8 cellular contexts compared by ENCODE assay signal in genomic region chr22:31081963-31082605, GRCh38. TPM values are rescaled to one million over a fixed set of nuclear protein-coding genes. Genes with fewer than 3 reads are reported as not detected.
DNase-seq lines count a peak whose midpoint lies in the region; ATAC-seq and TF ChIP-seq lines count a peak whose summit lies in the region.

No MANE protein-coding gene starts in this region.

- no peaks in the 10 kb centered on the region for H3K9me3 ChIP-seq in thyroid gland

- no peaks in the 10 kb centered on the region for H3K9me3 Mint-ChIP-seq in activated naive CD4-positive, alpha-beta T cell treated with anti-CD3 and anti-CD28 coated beads, Interleukin-2, amount 50 U/mL, for 24 hours
- no peaks in the 10 kb centered on the region for H3K9me3 Mint-ChIP-seq in activated T-helper 2 cell treated with anti-CD3 and anti-CD28 coated beads, Interferon-gamma antibody, Interleukin-2, Interleukin-4, amounts not matched to agents 10 μg/mL and 5 μg/mL and 100 μg/mL, durations not matched to agents 14 hours and 24 hours and 36 hours

- H3K36me3 ChIP-seq in thyroid gland = no peaks in the 10 kb centered on the region

- peak overlapping the region in 2 of 3 donors; percentile 35 to 65 for H3K4me3 ChIP-seq in thyroid gland (replicated peaks in 1 of 3)

- peak overlapping the region; percentile 27 for H3K27ac Mint-ChIP-seq in activated naive CD4-positive, alpha-beta T cell treated with anti-CD3 and anti-CD28 coated beads, Interleukin-2, amount 50 U/mL, for 24 hours
- H3K27ac Mint-ChIP-seq in activated T-helper 2 cell treated with anti-CD3 and anti-CD28 coated beads, Interferon-gamma antibody, Interleukin-2, Interleukin-4, amounts not matched to agents 10 μg/mL and 5 μg/mL and 100 μg/mL, durations not matched to agents 14 hours and 24 hours and 36 hours = peak overlapping the region; percentile 67

- no peaks in the 10 kb centered on the region for H3K36me3 Mint-ChIP-seq in activated naive CD4-positive, alpha-beta T cell treated with anti-CD3 and anti-CD28 coated beads, Interleukin-2, amount 50 U/mL, for 24 hours
- H3K36me3 Mint-ChIP-seq in activated T-helper 2 cell treated with anti-CD3 and anti-CD28 coated beads, Interferon-gamma antibody, Interleukin-2, Interleukin-4, amounts not matched to agents 10 μg/mL and 5 μg/mL and 100 μg/mL, durations not matched to agents 14 hours and 24 hours and 36 hours (ENCODE audit: low read depth) = no peaks in the 10 kb centered on the region

- H3K4me1 ChIP-seq in thyroid gland = peaks cover 24 to 43% of the 10 kb centered on the region in 2 donors

- H3K4me1 Mint-ChIP-seq in activated naive CD4-positive, alpha-beta T cell treated with anti-CD3 and anti-CD28 coated beads, Interleukin-2, amount 50 U/mL, for 24 hours = peaks cover 28% of the 10 kb centered on the region
- H3K4me1 Mint-ChIP-seq in activated T-helper 2 cell treated with anti-CD3 and anti-CD28 coated beads, Interferon-gamma antibody, Interleukin-2, Interleukin-4, amounts not matched to agents 10 μg/mL and 5 μg/mL and 100 μg/mL, durations not matched to agents 14 hours and 24 hours and 36 hours (ENCODE audit: low read depth) = peaks cover 31% of the 10 kb centered on the region

- 56 to 76% methylated on average over 6 of the region's 6 CpGs for WGBS in thyroid gland, 2 donors

- peak overlapping the region; percentile 87 for H3K4me3 Mint-ChIP-seq in activated naive CD4-positive, alpha-beta T cell treated with anti-CD3 and anti-CD28 coated beads, Interleukin-2, amount 50 U/mL, for 24 hours
- H3K4me3 Mint-ChIP-seq in activated T-helper 2 cell treated with anti-CD3 and anti-CD28 coated beads, Interferon-gamma antibody, Interleukin-2, Interleukin-4, amounts not matched to agents 10 μg/mL and 5 μg/mL and 100 μg/mL, durations not matched to agents 14 hours and 24 hours and 36 hours (ENCODE audit: low read depth) = peak overlapping the region; percentile 84

- no peaks in the 10 kb centered on the region for H3K27me3 ChIP-seq in thyroid gland

- peak overlapping the region; percentile 0 to 91 (median 87) for H3K27ac ChIP-seq in thyroid gland

- no peak for DNase-seq in activated naive CD4-positive, alpha-beta T cell treated with anti-CD3 and anti-CD28 coated beads, Interleukin-2, amount 50 U/mL, for 16 hours
- no peak for DNase-seq in activated T-helper 2 cell treated with anti-CD3 and anti-CD28 coated beads, Interferon-gamma antibody, Interleukin-2, Interleukin-4, amounts not matched to agents 10 μg/mL and 5 μg/mL and 100 μg/mL, durations not matched to agents 14 hours and 24 hours and 36 hours (ENCODE audit: low spot score)
- DNase-seq in kidney tubule cell (ENCODE audit: low spot score) (peak; percentile 86), thyroid gland (no peak), AG20443 (ENCODE audit: low spot score) (no peak), globus pallidus (ENCODE audit: low spot score) (no peak)

- no peak for TF ChIP-seq CTCF in thyroid gland (IDR thresholded peaks at IDR 0.05)

- intact Hi-C loops in activated T-helper 2 cell treated with anti-CD3 and anti-CD28 coated beads, Interferon-gamma antibody, Interleukin-2, Interleukin-4, amounts not matched to agents 10 μg/mL and 5 μg/mL and 100 μg/mL, durations not matched to agents 14 hours and 24 hours and 36 hours (cut with micrococcal nuclease) = loop anchor here (5.0 to 10.0 kb wide), 3 partner anchors 133 to 340 kb away; partner anchors contain the start of gene LIMK2
- intact Hi-C loops in thyroid gland (cut with DNase I) = no loop called here

- no peak for TF ChIP-seq POLR2A in thyroid gland (IDR thresholded peaks at IDR 0.05)

- H3K27me3 Mint-ChIP-seq in activated naive CD4-positive, alpha-beta T cell treated with anti-CD3 and anti-CD28 coated beads, Interleukin-2, amount 50 U/mL, for 24 hours = no peaks in the 10 kb centered on the region
- no peaks in the 10 kb centered on the region for H3K27me3 Mint-ChIP-seq in activated T-helper 2 cell treated with anti-CD3 and anti-CD28 coated beads, Interferon-gamma antibody, Interleukin-2, Interleukin-4, amounts not matched to agents 10 μg/mL and 5 μg/mL and 100 μg/mL, durations not matched to agents 14 hours and 24 hours and 36 hours (ENCODE audit: low read depth)

- ATAC-seq in HG03442 (IDR thresholded peaks at IDR 0.05; ENCODE audit: unreplicated experiment) = no peak

RNA-seq across cellular contexts. Expression of gene SMTN, which starts 1.0 kb away (rescaled TPM):
- total RNA-seq in activated T-helper 2 cell treated with anti-CD3 and anti-CD28 coated beads, Interferon-gamma antibody, Interleukin-2, Interleukin-4, amounts not matched to agents 10 μg/mL and 5 μg/mL and 100 μg/mL, durations not matched to agents 14 hours and 24 hours and 36 hours = 27.0 and 28.9 TPM in 2 replicates
- total RNA-seq in thyroid gland = 10 to 100 TPM; 46.2 to 60.3 (median 54.2) TPM

RNA-seq across cellular contexts. Expression of gene SELENOM, which starts 25.3 kb away (rescaled TPM):
- total RNA-seq in activated T-helper 2 cell treated with anti-CD3 and anti-CD28 coated beads, Interferon-gamma antibody, Interleukin-2, Interleukin-4, amounts not matched to agents 10 μg/mL and 5 μg/mL and 100 μg/mL, durations not matched to agents 14 hours and 24 hours and 36 hours = 7.9 and 9.4 TPM in 2 replicates
- 100 to 1,000 TPM; 208 to 501 (median 314) TPM for total RNA-seq in thyroid gland

RNA-seq across cellular contexts. Expression of gene INPP5J, which starts 40.7 kb away (rescaled TPM):
- total RNA-seq in activated T-helper 2 cell treated with anti-CD3 and anti-CD28 coated beads, Interferon-gamma antibody, Interleukin-2, Interleukin-4, amounts not matched to agents 10 μg/mL and 5 μg/mL and 100 μg/mL, durations not matched to agents 14 hours and 24 hours and 36 hours = 0.18 and 0.30 TPM in 2 replicates
- 100 to 1,000 TPM; 180 to 665 (median 442) TPM for total RNA-seq in thyroid gland

RNA-seq across cellular contexts. Expression of gene PLA2G3, which starts 58.2 kb away (rescaled TPM):
- not detected in 2 replicates for total RNA-seq in activated T-helper 2 cell treated with anti-CD3 and anti-CD28 coated beads, Interferon-gamma antibody, Interleukin-2, Interleukin-4, amounts not matched to agents 10 μg/mL and 5 μg/mL and 100 μg/mL, durations not matched to agents 14 hours and 24 hours and 36 hours
- 1 to 10 TPM in 1 of 4 donors, under 1 TPM in 2, not detected in 1; 0.22 to 1.9 (median 0.83) TPM for total RNA-seq in thyroid gland

Comparison
In these comparisons a context has a peak if more than half of its experiments do, and no peak if none do; other contexts are left out.
1. RNA of gene SELENOM, which starts 25.3 kb away (total RNA-seq): 208 to 501 TPM in thyroid gland; 7.9 to 9.4 TPM in activated T-helper 2 cell treated with anti-CD3 and anti-CD28 coated beads, Interferon-gamma antibody, Interleukin-2, Interleukin-4, amounts not matched to agents 10 μg/mL and 5 μg/mL and 100 μg/mL, durations not matched to agents 14 hours and 24 hours and 36 hours; every median in the first group is over 10 times any median in the second.
2. RNA of gene INPP5J, which starts 40.7 kb away (total RNA-seq): 180 to 665 TPM in thyroid gland; 0.18 to 0.30 TPM in activated T-helper 2 cell treated with anti-CD3 and anti-CD28 coated beads, Interferon-gamma antibody, Interleukin-2, Interleukin-4, amounts not matched to agents 10 μg/mL and 5 μg/mL and 100 μg/mL, durations not matched to agents 14 hours and 24 hours and 36 hours; every median in the first group is over 100 times any median in the second.